ENCODE assay signal across 1 cellular context in the genomic region with DNA sequence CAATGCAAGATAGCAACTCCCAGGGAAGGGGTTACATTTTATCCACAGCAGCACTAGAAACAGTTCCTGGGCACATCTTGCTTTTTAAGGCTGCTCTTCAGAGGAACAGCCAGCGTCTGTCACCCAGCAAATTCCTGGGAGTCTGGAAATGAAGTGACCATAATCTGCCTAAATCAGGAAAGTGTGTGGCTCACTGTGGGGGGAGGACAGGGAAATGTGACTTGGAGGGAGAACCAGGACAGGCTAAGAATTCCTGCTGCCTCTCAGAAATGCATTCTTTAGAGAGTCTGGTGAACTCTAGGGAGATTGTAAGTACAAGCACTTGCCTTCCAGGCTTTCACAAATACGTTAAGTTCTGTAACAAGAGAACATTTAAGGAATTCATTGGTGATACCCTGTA.
TF ChIP-seq lines count a peak whose summit lies in the region.

No MANE protein-coding gene starts in this region.

TF ChIP-seq in H1, 55 proteins besides CTCF, POLR2A, EP300 and RAD21:
- TF ChIP-seq GTF2F1 (IDR thresholded peaks at IDR 0.05; ENCODE audit: borderline replicate concordance, low read depth, low read length) (no peak), TBP (IDR thresholded peaks at IDR 0.05; ENCODE audit: low read depth, low read length) (no peak), YY1 (IDR thresholded peaks at IDR 0.05; ENCODE audit: low read depth, low read length) (no peak), MAX (IDR thresholded peaks at IDR 0.05) (no peak), CEBPB (IDR thresholded peaks at IDR 0.05; ENCODE audit: low read depth, low read length) (no peak), BRCA1 (IDR thresholded peaks at IDR 0.05; ENCODE audit: low read depth, low read length) (no peak), SP2 (IDR thresholded peaks at IDR 0.05; ENCODE audit: low read length) (no peak), CTBP2 (IDR thresholded peaks at IDR 0.05; ENCODE audit: borderline replicate concordance, insufficient read depth, insufficient read length, low read length) (no peak), NRF1 (IDR thresholded peaks at IDR 0.05; ENCODE audit: low read depth, low read length) (no peak), HDAC2 (IDR thresholded peaks at IDR 0.05; ENCODE audit: borderline replicate concordance in 1 of 2, low read depth in 2 of 2, low read length in 2 of 2) (no peak), ATF2 (IDR thresholded peaks at IDR 0.05; ENCODE audit: low read length) (no peak), HDAC6 (IDR thresholded peaks at IDR 0.05; ENCODE audit: low read depth, low read length) (no peak), JUND (IDR thresholded peaks at IDR 0.05; ENCODE audit: low read length) (no peak), MAFK (IDR thresholded peaks at IDR 0.05; ENCODE audit: low read depth, low read length) (no peak)
